In the genomic region with DNA sequence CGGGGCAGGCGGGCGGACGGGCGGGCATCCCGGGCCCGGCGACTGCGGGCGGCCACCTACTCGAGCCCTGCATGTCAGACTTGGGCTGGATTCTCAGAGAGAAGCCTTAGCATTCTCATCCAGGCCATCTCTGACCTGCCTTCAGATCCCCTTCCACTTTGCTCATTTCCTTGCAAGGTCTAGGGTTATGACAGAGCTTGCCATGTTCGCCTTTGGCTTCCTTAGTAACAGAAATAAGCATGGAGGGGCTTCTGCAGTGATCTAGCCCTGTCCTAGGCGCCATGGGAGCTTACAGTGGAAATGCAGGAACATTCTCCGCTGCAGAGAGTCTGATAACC, we compare ENCODE assay signal across 8 cellular contexts. TPM values are rescaled to one million over a fixed set of nuclear protein-coding genes. Genes with fewer than 3 reads are reported as not detected.
DNase-seq lines count a peak whose midpoint lies in the region; ATAC-seq, FAIRE-seq and TF ChIP-seq lines count a peak whose summit lies in the region.

No MANE protein-coding gene starts in this region.

- H3K36me3 Mint-ChIP-seq in activated CD8-positive, alpha-beta memory T cell treated with anti-CD3 and anti-CD28 coated beads, Interleukin-2, amount 10 ng/mL, durations not matched to agents 7 days and 5 days, result peaks cover 8% of the 10 kb centered on the region
- H3K36me3 Mint-ChIP-seq in activated T-helper 17 cell treated with anti-CD3 and anti-CD28 coated beads, Interleukin-2, amount 50 U/mL, for 72 hours (ENCODE audit: low read depth), result peaks cover 10% of the 10 kb centered on the region

- no peak for FAIRE-seq in kidney (lab: Jason Lieb, UNC)

- H3K4me3 Mint-ChIP-seq in activated CD8-positive, alpha-beta memory T cell treated with anti-CD3 and anti-CD28 coated beads, Interleukin-2, amount 10 ng/mL, durations not matched to agents 7 days and 5 days, result peak overlapping the region; percentile 80
- H3K4me3 Mint-ChIP-seq in activated T-helper 17 cell treated with anti-CD3 and anti-CD28 coated beads, Interleukin-2, amount 50 U/mL, for 72 hours, result peak overlapping the region; percentile 86

- H3K4me3 ChIP-seq in kidney (ENCODE audit: low read length in 2 of 2), result peak overlapping the region; percentile 68 to 86

- no peaks in the 10 kb centered on the region for H3K9me3 ChIP-seq in kidney (ENCODE audit: control insufficient read depth in 1 of 2, low read length in 2 of 2)

- no peaks in the 10 kb centered on the region for H3K9me3 Mint-ChIP-seq in activated CD8-positive, alpha-beta memory T cell treated with anti-CD3 and anti-CD28 coated beads, Interleukin-2, amount 10 ng/mL, durations not matched to agents 7 days and 5 days (ENCODE audit: low read depth)
- no peaks in the 10 kb centered on the region for H3K9me3 Mint-ChIP-seq in activated T-helper 17 cell treated with anti-CD3 and anti-CD28 coated beads, Interleukin-2, amount 50 U/mL, for 72 hours

- CTCF ChIA-PET in activated CD8-positive, alpha-beta memory T cell treated with anti-CD3 and anti-CD28 coated beads, Interleukin-2, amount 10 ng/mL, durations not matched to agents 7 days and 5 days (lab: Charles Lee), result interaction anchor here (0.5 to 3.0 kb wide), 17 partner anchors 9 to 575 kb away, joined by 3 to 32 read pairs (median 4); partner anchors contain the start of gene ACVR1C

- H3K27me3 Mint-ChIP-seq in activated CD8-positive, alpha-beta memory T cell treated with anti-CD3 and anti-CD28 coated beads, Interleukin-2, amount 10 ng/mL, durations not matched to agents 7 days and 5 days, result no peaks in the 10 kb centered on the region
- H3K27me3 Mint-ChIP-seq in activated T-helper 17 cell treated with anti-CD3 and anti-CD28 coated beads, Interleukin-2, amount 50 U/mL, for 72 hours, result no peaks in the 10 kb centered on the region

- H3K27ac ChIP-seq in kidney (ENCODE audit: low read depth in 2 of 2, low read length in 2 of 2) (peak overlapping the region; percentile 51 to 55), temporal lobe (ENCODE audit: low read depth, low read length) (peak overlapping the region; percentile 83)

- DNase-seq in activated CD8-positive, alpha-beta memory T cell treated with anti-CD3 and anti-CD28 coated beads, Interleukin-2, amount 10 ng/mL, durations not matched to agents 7 days and 5 days, result no peak
- DNase-seq in activated CD8-positive, alpha-beta memory T cell treated with anti-CD3 and anti-CD28 coated beads, Interleukin-2, amount 50 U/mL, for 4 hours, result no peak
- DNase-seq in kidney, result no peak
- no peak for DNase-seq in T-helper 9 cell
- no peak for DNase-seq in GM19240 (ENCODE audit: insufficient read length, low spot score)
- DNase-seq in cerebellum (ENCODE audit: low spot score), result no peak

- peak overlapping the region in 1 of 2 donors; percentile 80 for H3K9ac ChIP-seq in kidney (ENCODE audit: low read length in 2 of 2)

- H3K4me1 Mint-ChIP-seq in activated CD8-positive, alpha-beta memory T cell treated with anti-CD3 and anti-CD28 coated beads, Interleukin-2, amount 10 ng/mL, durations not matched to agents 7 days and 5 days, result peaks cover 55% of the 10 kb centered on the region
- peaks cover 42% of the 10 kb centered on the region for H3K4me1 Mint-ChIP-seq in activated T-helper 17 cell treated with anti-CD3 and anti-CD28 coated beads, Interleukin-2, amount 50 U/mL, for 72 hours

- intact Hi-C loops in kidney (cut with DNase I), result no loop called here

- H3K36me3 ChIP-seq in kidney (ENCODE audit: control insufficient read depth in 1 of 2, insufficient read depth in 2 of 2, low read length in 2 of 2), result no peaks in the 10 kb centered on the region

- H3K4me1 ChIP-seq in kidney (ENCODE audit: control insufficient read depth in 1 of 2, insufficient read depth in 1 of 2, low read depth in 1 of 2, low read length in 2 of 2), result peaks cover 12 to 24% of the 10 kb centered on the region in 2 donors

- peak overlapping the region; percentile 29 for H3K27ac Mint-ChIP-seq in activated CD8-positive, alpha-beta memory T cell treated with anti-CD3 and anti-CD28 coated beads, Interleukin-2, amount 10 ng/mL, durations not matched to agents 7 days and 5 days
- H3K27ac Mint-ChIP-seq in activated T-helper 17 cell treated with anti-CD3 and anti-CD28 coated beads, Interleukin-2, amount 50 U/mL, for 72 hours, result peak overlapping the region; percentile 35

- TF ChIP-seq CTCF in kidney (IDR thresholded peaks at IDR 0.05; ENCODE audit: borderline replicate concordance, extremely low read depth, insufficient read depth), result no peak

- ATAC-seq in activated CD8-positive, alpha-beta memory T cell treated with anti-CD3 and anti-CD28 coated beads, Interleukin-2, amount 10 ng/mL, durations not matched to agents 7 days and 5 days, result no peak
- ATAC-seq in activated T-helper 17 cell treated with anti-CD3 and anti-CD28 coated beads, Interleukin-2, amount 50 U/mL, for 72 hours (replicated peaks), result peak; percentile 28

RNA-seq across cellular contexts. Expression of gene ACVR1, which starts 0.6 kb away (rescaled TPM):
- total RNA-seq in activated CD8-positive, alpha-beta memory T cell treated with anti-CD3 and anti-CD28 coated beads, Interleukin-2, amount 10 ng/mL, durations not matched to agents 7 days and 5 days, result 10 to 100 TPM; 18.7 to 19.4 TPM
- 10 to 100 TPM; 22.7 to 27.5 TPM for total RNA-seq in activated T-helper 17 cell treated with anti-CD3 and anti-CD28 coated beads, Interleukin-2, amount 50 U/mL, for 72 hours
- 38.3 TPM for total RNA-seq in kidney
- 16.3 TPM for polyA plus RNA-seq in kidney (ENCODE audit: insufficient read depth, low read depth, low replicate concordance)
- total RNA-seq in temporal lobe, result 21.6 TPM
- 12.7 TPM for total RNA-seq in cerebellum
